ENCODE assay signal across 20 cellular contexts in the genomic region with DNA sequence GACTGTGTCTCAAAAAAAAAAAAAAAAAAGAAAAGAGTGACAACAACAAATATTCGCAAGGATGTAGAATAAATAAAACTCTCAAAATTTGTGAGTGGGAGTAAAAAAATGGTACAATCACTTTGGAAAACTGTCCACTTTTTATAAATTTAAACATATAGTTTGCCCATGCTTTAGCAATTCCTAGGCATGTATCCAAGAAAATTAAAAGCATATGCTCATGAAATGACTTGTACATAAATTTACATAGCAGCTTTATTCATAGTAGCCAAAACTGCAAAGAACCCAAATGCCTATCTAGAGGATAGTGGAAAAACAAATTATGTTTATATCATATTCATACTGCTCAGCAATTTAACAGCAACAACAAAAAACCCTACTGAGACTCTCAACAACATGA.
"Had no signal": no experiment of that assay in that cellular context is flagged by ENCODE, and none has a peak within 500 bp of the region (broad histone marks: within the 10 kb centered on the region; RNA-seq: fewer than 3 reads in every experiment).

No MANE protein-coding gene starts in this region.

- DNase-seq: activated CD4-positive, alpha-beta T cell treated with anti-CD3 and anti-CD28 coated beads for 4 hours; activated CD8-positive, alpha-beta memory T cell treated with anti-CD3 and anti-CD28 coated beads, Interleukin-2, amount 50 U/mL, for 48 hours; activated CD8-positive, alpha-beta T cell treated with anti-CD3 and anti-CD28 coated beads for 36 hours; activated effector memory CD4-positive, alpha-beta T cell treated with Interleukin-2 at 50 U/mL for 16 hours; activated naive CD4-positive, alpha-beta T cell; activated T-cell treated with anti-CD3 and anti-CD28 coated beads, Interleukin-2, amount 50 U/mL, for 1 hour; amniotic stem cell; body of pancreas; central memory CD4-positive, alpha-beta T cell; KG1; NCI-H1092; NCI-H1417; NCI-H2029 treated with DMSO at 0.1 percent for 48 hours; NCI-H345; NCI-H524; SHP77 had no signal

- H3K9me3 ChIP-seq: body of pancreas, SJSA1 had no signal

- H3K27ac Mint-ChIP-seq: activated CD8-positive, alpha-beta T cell treated with anti-CD3 and anti-CD28 coated beads for 36 hours; activated naive CD4-positive, alpha-beta T cell treated with anti-CD3 and anti-CD28 coated beads, Interleukin-2, amount 50 U/mL, for 24 hours; T-helper 1 cell treated with Interleukin-12 subunit alpha and Interleukin-12 subunit beta and Interleukin-4 antibody, amounts not matched to agents 30 μg/mL and 1 μg/mL, for 36 hours had no signal

- H3K36me3 Mint-ChIP-seq: activated naive CD4-positive, alpha-beta T cell treated with anti-CD3 and anti-CD28 coated beads, Interleukin-2, amount 50 U/mL, for 24 hours had no signal

- H3K4me1 Mint-ChIP-seq: activated naive CD4-positive, alpha-beta T cell treated with anti-CD3 and anti-CD28 coated beads, Interleukin-2, amount 50 U/mL, for 24 hours had no signal

- H3K27me3 Mint-ChIP-seq: activated CD8-positive, alpha-beta T cell treated with anti-CD3 and anti-CD28 coated beads for 36 hours; activated naive CD4-positive, alpha-beta T cell treated with anti-CD3 and anti-CD28 coated beads, Interleukin-2, amount 50 U/mL, for 24 hours had no signal

- H3K4me3 Mint-ChIP-seq: activated CD8-positive, alpha-beta T cell treated with anti-CD3 and anti-CD28 coated beads for 36 hours; activated naive CD4-positive, alpha-beta T cell treated with anti-CD3 and anti-CD28 coated beads, Interleukin-2, amount 50 U/mL, for 24 hours; T-helper 1 cell treated with Interleukin-12 subunit alpha and Interleukin-12 subunit beta and Interleukin-4 antibody, amounts not matched to agents 30 μg/mL and 1 μg/mL, for 36 hours had no signal

- H3K27ac ChIP-seq: ascending aorta, body of pancreas, SJSA1 had no signal

- H3K27me3 ChIP-seq: ascending aorta, body of pancreas, SJSA1 had no signal

- H3K4me3 ChIP-seq: ascending aorta, body of pancreas, SJSA1 had no signal

- H3K36me3 ChIP-seq: ascending aorta, SJSA1 had no signal

- H3K4me1 ChIP-seq: ascending aorta, body of pancreas, SJSA1 had no signal
